ENCODE assay signal across 17 cellular contexts in the genomic region with DNA sequence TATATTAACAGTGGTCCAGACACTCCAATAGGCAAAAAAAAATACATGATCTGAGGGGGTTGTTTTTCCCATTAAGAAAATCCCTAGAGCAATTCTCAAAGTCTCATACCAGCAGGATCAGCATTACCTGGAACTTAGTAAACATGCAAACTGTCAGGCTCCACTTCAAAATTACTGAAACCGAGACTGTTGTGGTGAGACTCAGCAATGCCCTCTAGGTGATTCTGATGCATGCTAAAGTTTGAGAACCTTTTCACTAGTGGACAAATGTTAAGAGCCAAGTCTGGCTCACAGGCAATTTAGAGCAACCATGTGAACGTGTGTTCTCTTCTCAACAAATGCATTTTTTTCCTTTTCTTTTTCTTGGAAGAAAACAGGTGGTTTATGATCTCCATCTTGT. TPM values are rescaled to one million over a fixed set of nuclear protein-coding genes. Genes with fewer than 3 reads are reported as not detected.
DNase-seq lines count a peak whose midpoint lies in the region; ATAC-seq, FAIRE-seq and TF ChIP-seq lines count a peak whose summit lies in the region.
"Had no signal": no experiment of that assay in that cellular context is flagged by ENCODE, and none has a peak within 500 bp of the region (broad histone marks: within the 10 kb centered on the region; RNA-seq: fewer than 3 reads in every experiment).

No MANE protein-coding gene starts in this region.

- intact Hi-C loops in activated T-helper 1 cell treated with anti-CD3 and anti-CD28 coated beads, Interleukin-12 subunit alpha, Interleukin-12 subunit beta, Interleukin-2, Interleukin-4 antibody, amounts not matched to agents 30 ng/mL and 10 ng/mL and 1 ng/mL, durations not matched to agents 14 hours and 24 hours and 36 hours (cut with micrococcal nuclease): no loop called here

- H3K36me3 Mint-ChIP-seq in astrocyte (ENCODE audit: low read depth, unreplicated experiment): peaks cover 3% of the 10 kb centered on the region
- H3K36me3 Mint-ChIP-seq in activated T-helper 1 cell treated with anti-CD3 and anti-CD28 coated beads, Interleukin-12 subunit alpha, Interleukin-12 subunit beta, Interleukin-2, Interleukin-4 antibody, amounts not matched to agents 30 ng/mL and 10 ng/mL and 1 ng/mL, durations not matched to agents 14 hours and 24 hours and 36 hours (ENCODE audit: low read depth): peaks cover 14% of the 10 kb centered on the region

- H3K27ac Mint-ChIP-seq in astrocyte (ENCODE audit: unreplicated experiment): no peak overlapping the region
- no peak overlapping the region for H3K27ac Mint-ChIP-seq in activated T-helper 1 cell treated with anti-CD3 and anti-CD28 coated beads, Interleukin-12 subunit alpha, Interleukin-12 subunit beta, Interleukin-2, Interleukin-4 antibody, amounts not matched to agents 30 ng/mL and 10 ng/mL and 1 ng/mL, durations not matched to agents 14 hours and 24 hours and 36 hours
- H3K27ac Mint-ChIP-seq: activated naive CD4-positive, alpha-beta T cell treated with anti-CD3 and anti-CD28 coated beads, Interleukin-2, amount 50 U/mL, for 24 hours had no signal

- FAIRE-seq in astrocyte (lab: Jason Lieb, UNC): peak; percentile 55

- H3K9me3 Mint-ChIP-seq in astrocyte (ENCODE audit: unreplicated experiment): no peaks in the 10 kb centered on the region
- no peaks in the 10 kb centered on the region for H3K9me3 Mint-ChIP-seq in activated T-helper 1 cell treated with anti-CD3 and anti-CD28 coated beads, Interleukin-12 subunit alpha, Interleukin-12 subunit beta, Interleukin-2, Interleukin-4 antibody, amounts not matched to agents 30 ng/mL and 10 ng/mL and 1 ng/mL, durations not matched to agents 14 hours and 24 hours and 36 hours
- H3K9me3 Mint-ChIP-seq: activated naive CD4-positive, alpha-beta T cell treated with anti-CD3 and anti-CD28 coated beads, Interleukin-2, amount 50 U/mL, for 24 hours; CD4-positive, alpha-beta memory T cell had no signal

- H4K20me1 ChIP-seq in astrocyte (ENCODE audit: insufficient read depth, low read length): no peaks in the 10 kb centered on the region

- H3K79me2 ChIP-seq in astrocyte (ENCODE audit: insufficient read depth, low read length): no peaks in the 10 kb centered on the region

- ATAC-seq in GM18520 (IDR thresholded peaks at IDR 0.05; ENCODE audit: unreplicated experiment) (peak; percentile 89), GM21423 (IDR thresholded peaks at IDR 0.05; ENCODE audit: unreplicated experiment) (peak; percentile 85), HG03060 (IDR thresholded peaks at IDR 0.05; ENCODE audit: low read depth, unreplicated experiment) (peak; percentile 88)
- ATAC-seq: gastroesophageal sphincter had no signal

- H3K4me2 ChIP-seq in astrocyte (ENCODE audit: low read length): no peak overlapping the region

- H3K4me1 ChIP-seq in astrocyte (ENCODE audit: insufficient read depth, low read length): no peaks in the 10 kb centered on the region
- H3K4me1 ChIP-seq: gastroesophageal sphincter, left ventricle myocardium inferior had no signal

- H3K4me3 Mint-ChIP-seq in astrocyte (ENCODE audit: unreplicated experiment): no peak overlapping the region
- no peak overlapping the region for H3K4me3 Mint-ChIP-seq in activated T-helper 1 cell treated with anti-CD3 and anti-CD28 coated beads, Interleukin-12 subunit alpha, Interleukin-12 subunit beta, Interleukin-2, Interleukin-4 antibody, amounts not matched to agents 30 ng/mL and 10 ng/mL and 1 ng/mL, durations not matched to agents 14 hours and 24 hours and 36 hours
- H3K4me3 Mint-ChIP-seq: activated naive CD4-positive, alpha-beta T cell treated with anti-CD3 and anti-CD28 coated beads, Interleukin-2, amount 50 U/mL, for 24 hours; CD4-positive, alpha-beta memory T cell had no signal

- no peak for TF ChIP-seq CTCF in astrocyte (IDR thresholded peaks at IDR 0.05; ENCODE audit: insufficient read depth, low read depth, low read length)

- H3K4me1 Mint-ChIP-seq in astrocyte (ENCODE audit: low read depth, unreplicated experiment): no peaks in the 10 kb centered on the region
- H3K4me1 Mint-ChIP-seq in activated T-helper 1 cell treated with anti-CD3 and anti-CD28 coated beads, Interleukin-12 subunit alpha, Interleukin-12 subunit beta, Interleukin-2, Interleukin-4 antibody, amounts not matched to agents 30 ng/mL and 10 ng/mL and 1 ng/mL, durations not matched to agents 14 hours and 24 hours and 36 hours (ENCODE audit: low read depth): peaks cover 11% of the 10 kb centered on the region
- H3K4me1 Mint-ChIP-seq: activated naive CD4-positive, alpha-beta T cell treated with anti-CD3 and anti-CD28 coated beads, Interleukin-2, amount 50 U/mL, for 24 hours; CD4-positive, alpha-beta memory T cell had no signal

- no peak overlapping the region for H3K9ac ChIP-seq in astrocyte (ENCODE audit: low read length)

- no peaks in the 10 kb centered on the region for H3K36me3 ChIP-seq in astrocyte (ENCODE audit: insufficient read depth, low read length)

- no peak overlapping the region for H3K4me3 ChIP-seq in astrocyte (ENCODE audit: insufficient read depth, low read depth, low read length)
- H3K4me3 ChIP-seq: gastroesophageal sphincter, left ventricle myocardium inferior, SK-N-MC had no signal

- no peak overlapping the region for H3K27ac ChIP-seq in astrocyte (ENCODE audit: low read depth, low read length)
- H3K27ac ChIP-seq: gastroesophageal sphincter, left ventricle myocardium inferior, SK-N-MC had no signal

- no peaks in the 10 kb centered on the region for H3K27me3 Mint-ChIP-seq in astrocyte (ENCODE audit: low read depth, unreplicated experiment)
- H3K27me3 Mint-ChIP-seq in activated T-helper 1 cell treated with anti-CD3 and anti-CD28 coated beads, Interleukin-12 subunit alpha, Interleukin-12 subunit beta, Interleukin-2, Interleukin-4 antibody, amounts not matched to agents 30 ng/mL and 10 ng/mL and 1 ng/mL, durations not matched to agents 14 hours and 24 hours and 36 hours (ENCODE audit: insufficient read depth): no peaks in the 10 kb centered on the region
- H3K27me3 Mint-ChIP-seq: activated naive CD4-positive, alpha-beta T cell treated with anti-CD3 and anti-CD28 coated beads, Interleukin-2, amount 50 U/mL, for 24 hours; CD4-positive, alpha-beta memory T cell had no signal

- H3K9me3 ChIP-seq in astrocyte (ENCODE audit: insufficient read depth, low read depth, low read length): no peaks in the 10 kb centered on the region
- H3K9me3 ChIP-seq: gastroesophageal sphincter, left ventricle myocardium inferior had no signal

- no peak overlapping the region for H2AFZ ChIP-seq in astrocyte (ENCODE audit: low read depth, low read length)

- H3K27me3 ChIP-seq in astrocyte (ENCODE audit: insufficient read depth, low read length): no peaks in the 10 kb centered on the region
- H3K27me3 ChIP-seq: gastroesophageal sphincter had no signal

- no peak for DNase-seq in astrocyte (ENCODE audit: low read depth)
- DNase-seq in activated gamma-delta T cell treated with Interleukin-2 at 50 U/mL for 16 hours: no peak
- DNase-seq in HPDE6-E6E7 (ENCODE audit: extremely low spot score): no peak
- no peak for DNase-seq in activated T-cell treated with anti-CD3 and anti-CD28 coated beads, Interleukin-2, amount 50 U/mL, for 48 hours
- DNase-seq in activated T-helper 1 cell treated with anti-CD3 and anti-CD28 coated beads, Interleukin-12 subunit alpha, Interleukin-12 subunit beta, Interleukin-2, Interleukin-4 antibody, amounts not matched to agents 30 ng/mL and 10 ng/mL and 1 ng/mL, durations not matched to agents 14 hours and 24 hours and 36 hours (ENCODE audit: low spot score): no peak
- DNase-seq: activated CD4-positive, alpha-beta T cell treated with anti-CD3 and anti-CD28 coated beads for 1 hour; CD4-positive, alpha-beta memory T cell; left ventricle myocardium inferior; NCI-H774; occipital lobe; stimulated activated CD4-positive, alpha-beta T cell treated with anti-CD3 and anti-CD28 coated beads, Interleukin-4, amount 100 ng/mL, for 1 hour had no signal

RNA-seq across cellular contexts. Expression of gene NEK1, which starts 30.2 kb away (rescaled TPM):
- total RNA-seq in astrocyte: 13.0 and 15.1 TPM in 2 replicates
- total RNA-seq in activated T-helper 1 cell treated with anti-CD3 and anti-CD28 coated beads, Interleukin-12 subunit alpha, Interleukin-12 subunit beta, Interleukin-2, Interleukin-4 antibody, amounts not matched to agents 30 ng/mL and 10 ng/mL and 1 ng/mL, durations not matched to agents 14 hours and 24 hours and 36 hours: 9.1 and 11.6 TPM in 2 replicates

RNA-seq across cellular contexts. Expression of gene CLCN3, which starts 38.2 kb away (rescaled TPM):
- total RNA-seq in astrocyte: 51.1 and 55.1 TPM in 2 replicates
- total RNA-seq in activated T-helper 1 cell treated with anti-CD3 and anti-CD28 coated beads, Interleukin-12 subunit alpha, Interleukin-12 subunit beta, Interleukin-2, Interleukin-4 antibody, amounts not matched to agents 30 ng/mL and 10 ng/mL and 1 ng/mL, durations not matched to agents 14 hours and 24 hours and 36 hours: 29.4 and 30.2 TPM in 2 replicates
